15 cellular contexts compared by ENCODE assay signal in the genomic region with DNA sequence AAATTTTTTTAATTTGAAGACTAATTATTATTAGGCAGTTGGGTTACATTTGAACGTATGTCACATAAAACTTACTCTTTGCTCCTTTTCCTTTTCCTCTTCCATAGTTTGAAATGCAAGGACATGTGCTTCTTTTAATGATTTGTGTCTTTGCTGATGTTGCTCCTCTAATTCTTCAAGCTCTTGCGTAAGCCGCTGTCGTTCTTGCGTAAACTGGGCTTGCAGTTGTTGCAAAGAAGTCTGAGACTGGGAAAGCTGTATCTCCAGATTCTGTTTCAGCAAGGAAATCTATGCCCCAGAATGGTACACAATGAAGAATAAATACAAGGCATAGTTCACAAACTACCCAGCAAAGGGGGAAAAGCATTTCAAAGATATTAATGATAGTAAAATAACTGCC. TPM values are rescaled to one million over a fixed set of nuclear protein-coding genes. Genes with fewer than 3 reads are reported as not detected.
DNase-seq lines count a peak whose midpoint lies in the region; ATAC-seq and TF ChIP-seq lines count a peak whose summit lies in the region.
"Had no signal": no experiment of that assay in that cellular context is flagged by ENCODE, and none has a peak within 500 bp of the region (broad histone marks: within the 10 kb centered on the region; RNA-seq: fewer than 3 reads in every experiment).

No MANE protein-coding gene starts in this region.

- peak; percentile 6 for DNase-seq in GM03348 (ENCODE audit: low spot score)
- peak; percentile 79 for DNase-seq in NB4 (ENCODE audit: low read depth)
- DNase-seq in endothelial cell (ENCODE audit: low spot score), result no peak
- peak; percentile 71 for DNase-seq in omental fat pad (ENCODE audit: low spot score)
- no peak for DNase-seq in NCI-H1694 (lab: John Stamatoyannopoulos, UW)
- no peak for DNase-seq in NCI-H1436 treated with DMSO at 0.1 percent for 48 hours (lab: John Stamatoyannopoulos, UW)
- no peak for DNase-seq in activated CD4-positive, alpha-beta T cell treated with anti-CD3 and anti-CD28 coated beads, Interleukin-2, amount 10 ng/mL, durations not matched to agents 24 days and 14 days
- no peak for DNase-seq in activated CD8-positive, alpha-beta memory T cell treated with anti-CD3 and anti-CD28 coated beads, Interleukin-2, amount 10 ng/mL, durations not matched to agents 7 days and 5 days
- DNase-seq: activated CD8-positive, alpha-beta T cell treated with anti-CD3 and anti-CD28 coated beads, Interleukin-2, amount 10 ng/mL, durations not matched to agents 7 days and 5 days; CD4-positive, CD25-positive, alpha-beta regulatory T cell; HCEC 1CT; hypothalamus; NCI-H345; RPMI8226 had no signal

- H3K4me3 ChIP-seq in NB4 (ENCODE audit: low read depth, low read length), result no peak overlapping the region
- H3K4me3 ChIP-seq: suprapubic skin had no signal

- peak overlapping the region; percentile 78 for H3K4me3 Mint-ChIP-seq in endothelial cell (ENCODE audit: unreplicated experiment)
- H3K4me3 Mint-ChIP-seq in activated CD4-positive, alpha-beta T cell treated with anti-CD3 and anti-CD28 coated beads, Interleukin-2, amount 10 ng/mL, durations not matched to agents 24 days and 14 days, result no peak overlapping the region
- no peak overlapping the region for H3K4me3 Mint-ChIP-seq in activated CD8-positive, alpha-beta memory T cell treated with anti-CD3 and anti-CD28 coated beads, Interleukin-2, amount 10 ng/mL, durations not matched to agents 7 days and 5 days
- H3K4me3 Mint-ChIP-seq: activated CD8-positive, alpha-beta T cell treated with anti-CD3 and anti-CD28 coated beads, Interleukin-2, amount 10 ng/mL, durations not matched to agents 7 days and 5 days; CD4-positive, CD25-positive, alpha-beta regulatory T cell had no signal

- no peak for ATAC-seq in omental fat pad (ENCODE audit: low FRiP score)
- ATAC-seq in activated CD8-positive, alpha-beta memory T cell treated with anti-CD3 and anti-CD28 coated beads, Interleukin-2, amount 10 ng/mL, durations not matched to agents 7 days and 5 days, result no peak
- ATAC-seq: activated CD8-positive, alpha-beta T cell treated with anti-CD3 and anti-CD28 coated beads, Interleukin-2, amount 10 ng/mL, durations not matched to agents 7 days and 5 days had no signal

- no peaks in the 10 kb centered on the region for H3K4me1 Mint-ChIP-seq in endothelial cell (ENCODE audit: unreplicated experiment)
- peaks cover 5% of the 10 kb centered on the region for H3K4me1 Mint-ChIP-seq in activated CD4-positive, alpha-beta T cell treated with anti-CD3 and anti-CD28 coated beads, Interleukin-2, amount 10 ng/mL, durations not matched to agents 24 days and 14 days
- H3K4me1 Mint-ChIP-seq in activated CD8-positive, alpha-beta memory T cell treated with anti-CD3 and anti-CD28 coated beads, Interleukin-2, amount 10 ng/mL, durations not matched to agents 7 days and 5 days, result peaks cover 7% of the 10 kb centered on the region

- H3K36me3 Mint-ChIP-seq in endothelial cell (ENCODE audit: low read depth, unreplicated experiment), result peaks cover 25% of the 10 kb centered on the region
- peaks cover 8% of the 10 kb centered on the region for H3K36me3 Mint-ChIP-seq in activated CD4-positive, alpha-beta T cell treated with anti-CD3 and anti-CD28 coated beads, Interleukin-2, amount 10 ng/mL, durations not matched to agents 24 days and 14 days (ENCODE audit: low read depth)
- H3K36me3 Mint-ChIP-seq in activated CD8-positive, alpha-beta memory T cell treated with anti-CD3 and anti-CD28 coated beads, Interleukin-2, amount 10 ng/mL, durations not matched to agents 7 days and 5 days, result peaks cover 8% of the 10 kb centered on the region

- H3K27me3 Mint-ChIP-seq in endothelial cell (ENCODE audit: unreplicated experiment), result no peaks in the 10 kb centered on the region
- no peaks in the 10 kb centered on the region for H3K27me3 Mint-ChIP-seq in activated CD4-positive, alpha-beta T cell treated with anti-CD3 and anti-CD28 coated beads, Interleukin-2, amount 10 ng/mL, durations not matched to agents 24 days and 14 days
- no peaks in the 10 kb centered on the region for H3K27me3 Mint-ChIP-seq in activated CD8-positive, alpha-beta memory T cell treated with anti-CD3 and anti-CD28 coated beads, Interleukin-2, amount 10 ng/mL, durations not matched to agents 7 days and 5 days
- H3K27me3 Mint-ChIP-seq: CD4-positive, CD25-positive, alpha-beta regulatory T cell had no signal

- H3K9me3 Mint-ChIP-seq in endothelial cell (ENCODE audit: unreplicated experiment), result no peaks in the 10 kb centered on the region
- no peaks in the 10 kb centered on the region for H3K9me3 Mint-ChIP-seq in activated CD4-positive, alpha-beta T cell treated with anti-CD3 and anti-CD28 coated beads, Interleukin-2, amount 10 ng/mL, durations not matched to agents 24 days and 14 days
- H3K9me3 Mint-ChIP-seq in activated CD8-positive, alpha-beta memory T cell treated with anti-CD3 and anti-CD28 coated beads, Interleukin-2, amount 10 ng/mL, durations not matched to agents 7 days and 5 days (ENCODE audit: low read depth), result no peaks in the 10 kb centered on the region

- no peak for TF ChIP-seq POLR2A in NB4 (IDR thresholded peaks at IDR 0.05; ENCODE audit: extremely low read depth, insufficient read length)

- H3K27ac Mint-ChIP-seq in endothelial cell (ENCODE audit: unreplicated experiment), result no peak overlapping the region
- no peak overlapping the region for H3K27ac Mint-ChIP-seq in activated CD4-positive, alpha-beta T cell treated with anti-CD3 and anti-CD28 coated beads, Interleukin-2, amount 10 ng/mL, durations not matched to agents 24 days and 14 days
- no peak overlapping the region for H3K27ac Mint-ChIP-seq in activated CD8-positive, alpha-beta memory T cell treated with anti-CD3 and anti-CD28 coated beads, Interleukin-2, amount 10 ng/mL, durations not matched to agents 7 days and 5 days
- H3K27ac Mint-ChIP-seq: activated CD8-positive, alpha-beta T cell treated with anti-CD3 and anti-CD28 coated beads, Interleukin-2, amount 10 ng/mL, durations not matched to agents 7 days and 5 days; CD4-positive, CD25-positive, alpha-beta regulatory T cell had no signal

- no peak for TF ChIP-seq CTCF in NB4 (IDR thresholded peaks at IDR 0.05; ENCODE audit: low read depth, low read length)
- TF ChIP-seq CTCF in endothelial cell (IDR thresholded peaks at IDR 0.05; ENCODE audit: unreplicated experiment), result no peak
- no peak for TF ChIP-seq CTCF in omental fat pad (IDR thresholded peaks at IDR 0.05)

- intact Hi-C loops in activated CD4-positive, alpha-beta T cell treated with anti-CD3 and anti-CD28 coated beads, Interleukin-2, amount 10 ng/mL, durations not matched to agents 24 days and 14 days (cut with micrococcal nuclease), result no loop called here

- CTCF ChIA-PET in activated CD8-positive, alpha-beta memory T cell treated with anti-CD3 and anti-CD28 coated beads, Interleukin-2, amount 10 ng/mL, durations not matched to agents 7 days and 5 days (lab: Charles Lee), result no interaction called here

RNA-seq across cellular contexts. Expression of a gene that starts 45.1 kb away (rescaled TPM):
- total RNA-seq in endothelial cell (ENCODE audit: unreplicated experiment), result 12.8 TPM
- total RNA-seq in omental fat pad, result 10 to 100 TPM; 12.2 to 25.9 (median 14.3) TPM
- total RNA-seq in activated CD4-positive, alpha-beta T cell treated with anti-CD3 and anti-CD28 coated beads, Interleukin-2, amount 10 ng/mL, durations not matched to agents 24 days and 14 days, result 19.0 and 21.3 TPM in 2 replicates
- total RNA-seq in activated CD8-positive, alpha-beta memory T cell treated with anti-CD3 and anti-CD28 coated beads, Interleukin-2, amount 10 ng/mL, durations not matched to agents 7 days and 5 days, result 10 to 100 TPM; 19.7 to 25.5 TPM

Comparison
In these comparisons a context has a peak if more than half of its experiments do, and no peak if none do; other contexts are left out.
1. DNase-seq: peak in GM03348 (single experiment), NB4 (single experiment) and omental fat pad (single experiment); none in endothelial cell (single experiment), NCI-H1694 (single experiment), NCI-H1436 treated with DMSO at 0.1 percent for 48 hours (single experiment), activated CD4-positive, alpha-beta T cell treated with anti-CD3 and anti-CD28 coated beads, Interleukin-2, amount 10 ng/mL, durations not matched to agents 24 days and 14 days (single experiment) and activated CD8-positive, alpha-beta memory T cell treated with anti-CD3 and anti-CD28 coated beads, Interleukin-2, amount 10 ng/mL, durations not matched to agents 7 days and 5 days (single experiment).